Comparison of ENCODE assay signal across 1 cellular context in the genomic region with DNA sequence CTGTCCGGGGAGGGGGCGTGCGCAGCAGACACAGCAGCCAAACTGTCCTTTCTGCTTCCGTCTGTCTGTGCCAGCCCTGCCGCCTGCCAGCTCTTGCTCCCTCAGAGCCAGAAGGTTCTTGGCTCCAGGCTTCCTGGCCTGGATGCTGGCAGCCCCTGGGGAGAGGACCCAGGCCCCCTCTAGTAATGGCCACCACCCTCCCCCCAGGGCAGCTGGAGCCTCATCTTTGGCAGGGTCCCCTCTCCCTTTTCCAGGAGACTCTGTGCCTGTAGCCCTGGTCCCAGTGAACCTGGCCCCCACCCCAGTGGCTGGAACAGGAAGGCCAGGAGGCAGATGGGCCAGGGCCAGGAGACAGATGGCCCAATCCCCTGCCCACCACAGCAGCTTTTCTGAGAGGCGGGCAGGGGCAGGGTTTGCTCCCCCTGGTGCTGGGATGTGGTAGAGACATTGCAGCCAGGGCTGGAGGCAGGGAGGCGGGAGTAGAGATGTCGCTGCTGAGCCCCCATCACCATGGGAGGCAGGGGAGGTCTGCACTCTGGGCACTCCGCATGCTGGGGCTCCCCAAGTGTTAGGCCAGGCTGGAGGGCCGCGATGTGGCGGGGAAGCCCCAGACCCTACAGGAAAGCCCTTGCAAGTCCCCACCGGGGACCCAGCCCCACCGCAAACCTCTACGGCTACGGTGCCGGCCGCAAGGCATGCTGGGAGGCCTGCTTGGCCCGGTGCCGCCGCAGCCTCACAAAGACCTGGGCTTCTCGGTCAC.
A peak's percentile ranks its signal among the peaks of the same experiment; 100 is the strongest.
TF ChIP-seq lines count a peak whose summit lies in the region.

No MANE protein-coding gene starts in this region.

TF ChIP-seq in HepG2, 621 proteins besides CTCF, POLR2A, EP300 and RAD21 (continued from another document and continues in another):
- peak; percentile 89 for TF ChIP-seq AGO2 (optimal IDR thresholded peaks at IDR 0.05; ENCODE audit: low read depth, low read length)
- 0 out of 2 replicates have a peak, but pooled peaks have one; percentile 51 for TF ChIP-seq ZNF598 (CRISPR knock-in tag; IDR thresholded peaks at IDR 0.05; ENCODE audit: borderline replicate concordance)
- TF ChIP-seq, protein P1, sequence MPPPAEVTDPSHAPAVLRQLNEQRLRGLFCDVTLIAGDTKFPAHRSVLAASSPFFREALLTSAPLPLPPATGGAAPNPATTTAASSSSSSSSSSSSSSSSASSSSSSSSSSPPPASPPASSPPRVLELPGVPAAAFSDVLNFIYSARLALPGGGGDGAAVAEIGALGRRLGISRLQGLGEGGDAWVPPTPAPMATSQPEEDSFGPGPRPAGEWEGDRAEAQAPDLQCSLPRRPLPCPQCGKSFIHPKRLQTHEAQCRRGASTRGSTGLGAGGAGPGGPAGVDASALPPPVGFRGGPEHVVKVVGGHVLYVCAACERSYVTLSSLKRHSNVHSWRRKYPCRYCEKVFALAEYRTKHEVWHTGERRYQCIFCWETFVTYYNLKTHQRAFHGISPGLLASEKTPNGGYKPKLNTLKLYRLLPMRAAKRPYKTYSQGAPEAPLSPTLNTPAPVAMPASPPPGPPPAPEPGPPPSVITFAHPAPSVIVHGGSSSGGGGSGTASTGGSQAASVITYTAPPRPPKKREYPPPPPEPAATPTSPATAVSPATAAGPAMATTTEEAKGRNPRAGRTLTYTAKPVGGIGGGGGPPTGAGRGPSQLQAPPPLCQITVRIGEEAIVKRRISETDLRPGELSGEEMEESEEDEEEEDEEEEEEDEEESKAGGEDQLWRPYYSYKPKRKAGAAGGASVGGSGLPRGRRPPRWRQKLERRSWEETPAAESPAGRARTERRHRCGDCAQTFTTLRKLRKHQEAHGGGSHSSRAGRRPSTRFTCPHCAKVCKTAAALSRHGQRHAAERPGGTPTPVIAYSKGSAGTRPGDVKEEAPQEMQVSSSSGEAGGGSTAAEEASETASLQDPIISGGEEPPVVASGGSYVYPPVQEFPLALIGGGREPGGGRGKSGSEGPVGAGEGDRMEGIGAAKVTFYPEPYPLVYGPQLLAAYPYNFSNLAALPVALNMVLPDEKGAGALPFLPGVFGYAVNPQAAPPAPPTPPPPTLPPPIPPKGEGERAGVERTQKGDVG (CRISPR knock-in tag; IDR thresholded peaks at IDR 0.05; ENCODE audit: borderline replicate concordance), result 0 out of 2 replicates have a peak, but pooled peaks have one; percentile 10
- TF ChIP-seq, protein P2, sequence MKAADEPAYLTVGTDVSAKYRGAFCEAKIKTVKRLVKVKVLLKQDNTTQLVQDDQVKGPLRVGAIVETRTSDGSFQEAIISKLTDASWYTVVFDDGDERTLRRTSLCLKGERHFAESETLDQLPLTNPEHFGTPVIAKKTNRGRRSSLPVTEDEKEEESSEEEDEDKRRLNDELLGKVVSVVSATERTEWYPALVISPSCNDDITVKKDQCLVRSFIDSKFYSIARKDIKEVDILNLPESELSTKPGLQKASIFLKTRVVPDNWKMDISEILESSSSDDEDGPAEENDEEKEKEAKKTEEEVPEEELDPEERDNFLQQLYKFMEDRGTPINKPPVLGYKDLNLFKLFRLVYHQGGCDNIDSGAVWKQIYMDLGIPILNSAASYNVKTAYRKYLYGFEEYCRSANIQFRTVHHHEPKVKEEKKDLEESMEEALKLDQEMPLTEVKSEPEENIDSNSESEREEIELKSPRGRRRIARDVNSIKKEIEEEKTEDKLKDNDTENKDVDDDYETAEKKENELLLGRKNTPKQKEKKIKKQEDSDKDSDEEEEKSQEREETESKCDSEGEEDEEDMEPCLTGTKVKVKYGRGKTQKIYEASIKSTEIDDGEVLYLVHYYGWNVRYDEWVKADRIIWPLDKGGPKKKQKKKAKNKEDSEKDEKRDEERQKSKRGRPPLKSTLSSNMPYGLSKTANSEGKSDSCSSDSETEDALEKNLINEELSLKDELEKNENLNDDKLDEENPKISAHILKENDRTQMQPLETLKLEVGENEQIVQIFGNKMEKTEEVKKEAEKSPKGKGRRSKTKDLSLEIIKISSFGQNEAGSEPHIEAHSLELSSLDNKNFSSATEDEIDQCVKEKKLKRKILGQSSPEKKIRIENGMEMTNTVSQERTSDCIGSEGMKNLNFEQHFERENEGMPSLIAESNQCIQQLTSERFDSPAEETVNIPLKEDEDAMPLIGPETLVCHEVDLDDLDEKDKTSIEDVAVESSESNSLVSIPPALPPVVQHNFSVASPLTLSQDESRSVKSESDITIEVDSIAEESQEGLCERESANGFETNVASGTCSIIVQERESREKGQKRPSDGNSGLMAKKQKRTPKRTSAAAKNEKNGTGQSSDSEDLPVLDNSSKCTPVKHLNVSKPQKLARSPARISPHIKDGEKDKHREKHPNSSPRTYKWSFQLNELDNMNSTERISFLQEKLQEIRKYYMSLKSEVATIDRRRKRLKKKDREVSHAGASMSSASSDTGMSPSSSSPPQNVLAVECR (CRISPR knock-in tag; IDR thresholded peaks at IDR 0.05; ENCODE audit: borderline replicate concordance), result peak; percentile 39; the same call in 1 of the 2 replicates
- no peak for TF ChIP-seq KLF13 (CRISPR knock-in tag; IDR thresholded peaks at IDR 0.05)
- TF ChIP-seq BORCS8-MEF2B (CRISPR knock-in tag; IDR thresholded peaks at IDR 0.05), result 0 out of 2 replicates have a peak, but pooled peaks have one; percentile 36
- TF ChIP-seq, protein P3, sequence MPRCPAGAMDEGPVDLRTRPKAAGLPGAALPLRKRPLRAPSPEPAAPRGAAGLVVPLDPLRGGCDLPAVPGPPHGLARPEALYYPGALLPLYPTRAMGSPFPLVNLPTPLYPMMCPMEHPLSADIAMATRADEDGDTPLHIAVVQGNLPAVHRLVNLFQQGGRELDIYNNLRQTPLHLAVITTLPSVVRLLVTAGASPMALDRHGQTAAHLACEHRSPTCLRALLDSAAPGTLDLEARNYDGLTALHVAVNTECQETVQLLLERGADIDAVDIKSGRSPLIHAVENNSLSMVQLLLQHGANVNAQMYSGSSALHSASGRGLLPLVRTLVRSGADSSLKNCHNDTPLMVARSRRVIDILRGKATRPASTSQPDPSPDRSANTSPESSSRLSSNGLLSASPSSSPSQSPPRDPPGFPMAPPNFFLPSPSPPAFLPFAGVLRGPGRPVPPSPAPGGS (CRISPR knock-in tag; IDR thresholded peaks at IDR 0.05), result no peak
- TF ChIP-seq, protein P4, sequence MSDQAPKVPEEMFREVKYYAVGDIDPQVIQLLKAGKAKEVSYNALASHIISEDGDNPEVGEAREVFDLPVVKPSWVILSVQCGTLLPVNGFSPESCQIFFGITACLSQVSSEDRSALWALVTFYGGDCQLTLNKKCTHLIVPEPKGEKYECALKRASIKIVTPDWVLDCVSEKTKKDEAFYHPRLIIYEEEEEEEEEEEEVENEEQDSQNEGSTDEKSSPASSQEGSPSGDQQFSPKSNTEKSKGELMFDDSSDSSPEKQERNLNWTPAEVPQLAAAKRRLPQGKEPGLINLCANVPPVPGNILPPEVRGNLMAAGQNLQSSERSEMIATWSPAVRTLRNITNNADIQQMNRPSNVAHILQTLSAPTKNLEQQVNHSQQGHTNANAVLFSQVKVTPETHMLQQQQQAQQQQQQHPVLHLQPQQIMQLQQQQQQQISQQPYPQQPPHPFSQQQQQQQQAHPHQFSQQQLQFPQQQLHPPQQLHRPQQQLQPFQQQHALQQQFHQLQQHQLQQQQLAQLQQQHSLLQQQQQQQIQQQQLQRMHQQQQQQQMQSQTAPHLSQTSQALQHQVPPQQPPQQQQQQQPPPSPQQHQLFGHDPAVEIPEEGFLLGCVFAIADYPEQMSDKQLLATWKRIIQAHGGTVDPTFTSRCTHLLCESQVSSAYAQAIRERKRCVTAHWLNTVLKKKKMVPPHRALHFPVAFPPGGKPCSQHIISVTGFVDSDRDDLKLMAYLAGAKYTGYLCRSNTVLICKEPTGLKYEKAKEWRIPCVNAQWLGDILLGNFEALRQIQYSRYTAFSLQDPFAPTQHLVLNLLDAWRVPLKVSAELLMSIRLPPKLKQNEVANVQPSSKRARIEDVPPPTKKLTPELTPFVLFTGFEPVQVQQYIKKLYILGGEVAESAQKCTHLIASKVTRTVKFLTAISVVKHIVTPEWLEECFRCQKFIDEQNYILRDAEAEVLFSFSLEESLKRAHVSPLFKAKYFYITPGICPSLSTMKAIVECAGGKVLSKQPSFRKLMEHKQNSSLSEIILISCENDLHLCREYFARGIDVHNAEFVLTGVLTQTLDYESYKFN (CRISPR knock-in tag; conservative IDR thresholded peaks at IDR 0.05), result 0 out of 2 replicates have a peak, but pooled peaks have one; percentile 10
- 0 out of 2 replicates have a peak, but pooled peaks have one; percentile 28 for TF ChIP-seq TARDBP (CRISPR knock-in tag; IDR thresholded peaks at IDR 0.05)
- TF ChIP-seq, protein P5, sequence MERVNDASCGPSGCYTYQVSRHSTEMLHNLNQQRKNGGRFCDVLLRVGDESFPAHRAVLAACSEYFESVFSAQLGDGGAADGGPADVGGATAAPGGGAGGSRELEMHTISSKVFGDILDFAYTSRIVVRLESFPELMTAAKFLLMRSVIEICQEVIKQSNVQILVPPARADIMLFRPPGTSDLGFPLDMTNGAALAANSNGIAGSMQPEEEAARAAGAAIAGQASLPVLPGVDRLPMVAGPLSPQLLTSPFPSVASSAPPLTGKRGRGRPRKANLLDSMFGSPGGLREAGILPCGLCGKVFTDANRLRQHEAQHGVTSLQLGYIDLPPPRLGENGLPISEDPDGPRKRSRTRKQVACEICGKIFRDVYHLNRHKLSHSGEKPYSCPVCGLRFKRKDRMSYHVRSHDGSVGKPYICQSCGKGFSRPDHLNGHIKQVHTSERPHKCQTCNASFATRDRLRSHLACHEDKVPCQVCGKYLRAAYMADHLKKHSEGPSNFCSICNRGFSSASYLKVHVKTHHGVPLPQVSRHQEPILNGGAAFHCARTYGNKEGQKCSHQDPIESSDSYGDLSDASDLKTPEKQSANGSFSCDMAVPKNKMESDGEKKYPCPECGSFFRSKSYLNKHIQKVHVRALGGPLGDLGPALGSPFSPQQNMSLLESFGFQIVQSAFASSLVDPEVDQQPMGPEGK (CRISPR knock-in tag; IDR thresholded peaks at IDR 0.05), result peak; percentile 69
- no peak for TF ChIP-seq ZNF567 (CRISPR knock-in tag; IDR thresholded peaks at IDR 0.05; ENCODE audit: borderline replicate concordance)
- TF ChIP-seq, protein P6, sequence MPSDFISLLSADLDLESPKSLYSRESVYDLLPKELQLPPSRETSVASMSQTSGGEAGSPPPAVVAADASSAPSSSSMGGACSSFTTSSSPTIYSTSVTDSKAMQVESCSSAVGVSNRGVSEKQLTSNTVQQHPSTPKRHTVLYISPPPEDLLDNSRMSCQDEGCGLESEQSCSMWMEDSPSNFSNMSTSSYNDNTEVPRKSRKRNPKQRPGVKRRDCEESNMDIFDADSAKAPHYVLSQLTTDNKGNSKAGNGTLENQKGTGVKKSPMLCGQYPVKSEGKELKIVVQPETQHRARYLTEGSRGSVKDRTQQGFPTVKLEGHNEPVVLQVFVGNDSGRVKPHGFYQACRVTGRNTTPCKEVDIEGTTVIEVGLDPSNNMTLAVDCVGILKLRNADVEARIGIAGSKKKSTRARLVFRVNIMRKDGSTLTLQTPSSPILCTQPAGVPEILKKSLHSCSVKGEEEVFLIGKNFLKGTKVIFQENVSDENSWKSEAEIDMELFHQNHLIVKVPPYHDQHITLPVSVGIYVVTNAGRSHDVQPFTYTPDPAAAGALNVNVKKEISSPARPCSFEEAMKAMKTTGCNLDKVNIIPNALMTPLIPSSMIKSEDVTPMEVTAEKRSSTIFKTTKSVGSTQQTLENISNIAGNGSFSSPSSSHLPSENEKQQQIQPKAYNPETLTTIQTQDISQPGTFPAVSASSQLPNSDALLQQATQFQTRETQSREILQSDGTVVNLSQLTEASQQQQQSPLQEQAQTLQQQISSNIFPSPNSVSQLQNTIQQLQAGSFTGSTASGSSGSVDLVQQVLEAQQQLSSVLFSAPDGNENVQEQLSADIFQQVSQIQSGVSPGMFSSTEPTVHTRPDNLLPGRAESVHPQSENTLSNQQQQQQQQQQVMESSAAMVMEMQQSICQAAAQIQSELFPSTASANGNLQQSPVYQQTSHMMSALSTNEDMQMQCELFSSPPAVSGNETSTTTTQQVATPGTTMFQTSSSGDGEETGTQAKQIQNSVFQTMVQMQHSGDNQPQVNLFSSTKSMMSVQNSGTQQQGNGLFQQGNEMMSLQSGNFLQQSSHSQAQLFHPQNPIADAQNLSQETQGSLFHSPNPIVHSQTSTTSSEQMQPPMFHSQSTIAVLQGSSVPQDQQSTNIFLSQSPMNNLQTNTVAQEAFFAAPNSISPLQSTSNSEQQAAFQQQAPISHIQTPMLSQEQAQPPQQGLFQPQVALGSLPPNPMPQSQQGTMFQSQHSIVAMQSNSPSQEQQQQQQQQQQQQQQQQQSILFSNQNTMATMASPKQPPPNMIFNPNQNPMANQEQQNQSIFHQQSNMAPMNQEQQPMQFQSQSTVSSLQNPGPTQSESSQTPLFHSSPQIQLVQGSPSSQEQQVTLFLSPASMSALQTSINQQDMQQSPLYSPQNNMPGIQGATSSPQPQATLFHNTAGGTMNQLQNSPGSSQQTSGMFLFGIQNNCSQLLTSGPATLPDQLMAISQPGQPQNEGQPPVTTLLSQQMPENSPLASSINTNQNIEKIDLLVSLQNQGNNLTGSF (CRISPR knock-in tag; IDR thresholded peaks at IDR 0.05), result no peak
- TF ChIP-seq EEA1 (CRISPR knock-in tag; IDR thresholded peaks at IDR 0.05; ENCODE audit: borderline replicate concordance), result 0 out of 2 replicates have a peak, but pooled peaks have one; percentile 29
- no peak for TF ChIP-seq ZNF713 (CRISPR knock-in tag; IDR thresholded peaks at IDR 0.05)
- peak; percentile 19; the same call in 1 of the 2 replicates for TF ChIP-seq FOSL2 (CRISPR knock-in tag; IDR thresholded peaks at IDR 0.05)
- TF ChIP-seq PRPF4 (IDR thresholded peaks at IDR 0.05; ENCODE audit: low read depth, low read length, poor library complexity, severe bottlenecking), result no peak
- TF ChIP-seq, protein P7, sequence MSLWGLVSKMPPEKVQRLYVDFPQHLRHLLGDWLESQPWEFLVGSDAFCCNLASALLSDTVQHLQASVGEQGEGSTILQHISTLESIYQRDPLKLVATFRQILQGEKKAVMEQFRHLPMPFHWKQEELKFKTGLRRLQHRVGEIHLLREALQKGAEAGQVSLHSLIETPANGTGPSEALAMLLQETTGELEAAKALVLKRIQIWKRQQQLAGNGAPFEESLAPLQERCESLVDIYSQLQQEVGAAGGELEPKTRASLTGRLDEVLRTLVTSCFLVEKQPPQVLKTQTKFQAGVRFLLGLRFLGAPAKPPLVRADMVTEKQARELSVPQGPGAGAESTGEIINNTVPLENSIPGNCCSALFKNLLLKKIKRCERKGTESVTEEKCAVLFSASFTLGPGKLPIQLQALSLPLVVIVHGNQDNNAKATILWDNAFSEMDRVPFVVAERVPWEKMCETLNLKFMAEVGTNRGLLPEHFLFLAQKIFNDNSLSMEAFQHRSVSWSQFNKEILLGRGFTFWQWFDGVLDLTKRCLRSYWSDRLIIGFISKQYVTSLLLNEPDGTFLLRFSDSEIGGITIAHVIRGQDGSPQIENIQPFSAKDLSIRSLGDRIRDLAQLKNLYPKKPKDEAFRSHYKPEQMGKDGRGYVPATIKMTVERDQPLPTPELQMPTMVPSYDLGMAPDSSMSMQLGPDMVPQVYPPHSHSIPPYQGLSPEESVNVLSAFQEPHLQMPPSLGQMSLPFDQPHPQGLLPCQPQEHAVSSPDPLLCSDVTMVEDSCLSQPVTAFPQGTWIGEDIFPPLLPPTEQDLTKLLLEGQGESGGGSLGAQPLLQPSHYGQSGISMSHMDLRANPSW (CRISPR knock-in tag; IDR thresholded peaks at IDR 0.05; ENCODE audit: borderline replicate concordance), result no peak
- TF ChIP-seq, protein P8, sequence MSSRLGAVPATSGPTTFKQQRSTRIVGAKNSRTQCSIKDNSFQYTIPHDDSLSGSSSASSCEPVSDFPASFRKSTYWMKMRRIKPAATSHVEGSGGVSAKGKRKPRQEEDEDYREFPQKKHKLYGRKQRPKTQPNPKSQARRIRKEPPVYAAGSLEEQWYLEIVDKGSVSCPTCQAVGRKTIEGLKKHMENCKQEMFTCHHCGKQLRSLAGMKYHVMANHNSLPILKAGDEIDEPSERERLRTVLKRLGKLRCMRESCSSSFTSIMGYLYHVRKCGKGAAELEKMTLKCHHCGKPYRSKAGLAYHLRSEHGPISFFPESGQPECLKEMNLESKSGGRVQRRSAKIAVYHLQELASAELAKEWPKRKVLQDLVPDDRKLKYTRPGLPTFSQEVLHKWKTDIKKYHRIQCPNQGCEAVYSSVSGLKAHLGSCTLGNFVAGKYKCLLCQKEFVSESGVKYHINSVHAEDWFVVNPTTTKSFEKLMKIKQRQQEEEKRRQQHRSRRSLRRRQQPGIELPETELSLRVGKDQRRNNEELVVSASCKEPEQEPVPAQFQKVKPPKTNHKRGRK (CRISPR knock-in tag; IDR thresholded peaks at IDR 0.05), result no peak
- TF ChIP-seq ZNF34 (CRISPR knock-in tag; IDR thresholded peaks at IDR 0.05; ENCODE audit: borderline replicate concordance), result no peak
